In the genomic region with DNA sequence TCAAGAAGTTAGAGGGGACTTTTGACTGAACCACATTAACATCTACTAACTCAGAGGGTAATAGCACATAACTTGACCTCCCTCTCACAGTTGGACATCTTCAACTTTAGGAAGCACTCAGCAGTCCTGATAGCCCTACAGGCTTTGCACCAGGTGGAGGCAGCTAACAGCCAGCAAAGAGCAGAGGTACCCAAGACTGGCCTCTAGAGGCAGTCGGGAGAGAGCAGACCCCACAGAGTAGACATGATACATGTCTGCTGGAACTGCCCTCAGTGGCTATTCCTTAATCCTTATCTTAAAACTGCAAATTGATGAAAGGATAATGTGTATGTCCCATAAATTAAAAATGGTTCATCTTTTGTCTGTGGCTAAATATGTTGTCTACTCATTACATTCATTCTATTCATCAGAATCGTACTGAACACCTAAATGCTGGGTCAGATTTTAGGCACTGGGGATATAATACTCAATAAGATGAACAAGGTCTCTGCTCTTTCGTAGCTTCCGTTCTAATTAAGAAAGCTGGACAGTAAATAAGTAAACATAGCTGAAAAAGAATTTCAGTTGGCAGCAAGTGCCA, we compare ENCODE assay signal across 8 cellular contexts. TPM values are rescaled to one million over a fixed set of nuclear protein-coding genes. Genes with fewer than 3 reads are reported as not detected.
DNase-seq lines count a peak whose midpoint lies in the region; ATAC-seq and FAIRE-seq lines count a peak whose summit lies in the region.

No MANE protein-coding gene starts in this region.

- ATAC-seq in HG02885 (IDR thresholded peaks at IDR 0.05; ENCODE audit: poor library complexity, unreplicated experiment): peak; percentile 70
- ATAC-seq in central memory CD8-positive, alpha-beta T cell (replicated peaks; ENCODE audit: extremely low read depth, poor library complexity, severe bottlenecking): peak; percentile 82
- ATAC-seq in natural killer cell treated with Interleukin-12 subunit alpha and Interleukin-12 subunit beta and Interleukin-15 and Interleukin-18, amount 100 ng/mL, for 72 hours: peak; percentile 52 to 69

- H3K36me3 Mint-ChIP-seq in central memory CD8-positive, alpha-beta T cell (ENCODE audit: insufficient read depth): peaks cover 34% of the 10 kb centered on the region
- H3K36me3 Mint-ChIP-seq in natural killer cell treated with Interleukin-12 subunit alpha and Interleukin-12 subunit beta and Interleukin-15 and Interleukin-18, amount 100 ng/mL, for 72 hours: peaks cover 32% of the 10 kb centered on the region

- H3K4me1 Mint-ChIP-seq in central memory CD8-positive, alpha-beta T cell: peaks cover 40% of the 10 kb centered on the region
- H3K4me1 Mint-ChIP-seq in natural killer cell treated with Interleukin-12 subunit alpha and Interleukin-12 subunit beta and Interleukin-15 and Interleukin-18, amount 100 ng/mL, for 72 hours (ENCODE audit: low read depth in 2 of 2): peaks cover 48 to 55% of the 10 kb centered on the region in 2 donors

- H3K27ac ChIP-seq in caudate nucleus (ENCODE audit: low read depth, low read length): no peak overlapping the region

- FAIRE-seq in frontal cortex (lab: Jason Lieb, UNC): no peak

- H3K27me3 Mint-ChIP-seq in central memory CD8-positive, alpha-beta T cell: no peaks in the 10 kb centered on the region
- H3K27me3 Mint-ChIP-seq in natural killer cell treated with Interleukin-12 subunit alpha and Interleukin-12 subunit beta and Interleukin-15 and Interleukin-18, amount 100 ng/mL, for 72 hours: no peaks in the 10 kb centered on the region

- DNase-seq in activated naive CD4-positive, alpha-beta T cell treated with Interleukin-2 at 50 U/mL for 16 hours: peak; percentile 24
- DNase-seq in activated naive CD4-positive, alpha-beta T cell (lab: John Stamatoyannopoulos, UW): no peak
- peak; percentile 55 for DNase-seq in RKO (ENCODE audit: low spot score)
- DNase-seq in central memory CD8-positive, alpha-beta T cell (ENCODE audit: low spot score in 2 of 2): no peak
- no peak for DNase-seq in natural killer cell treated with Interleukin-12 subunit alpha and Interleukin-12 subunit beta and Interleukin-15 and Interleukin-18, amount 100 ng/mL, for 72 hours (ENCODE audit: low spot score)
- DNase-seq in caudate nucleus (lab: John Stamatoyannopoulos, UW): no peak
- no peak for DNase-seq in frontal cortex (ENCODE audit: low spot score in 2 of 2)

- H3K9me3 Mint-ChIP-seq in central memory CD8-positive, alpha-beta T cell: no peaks in the 10 kb centered on the region
- H3K9me3 Mint-ChIP-seq in natural killer cell treated with Interleukin-12 subunit alpha and Interleukin-12 subunit beta and Interleukin-15 and Interleukin-18, amount 100 ng/mL, for 72 hours: no peaks in the 10 kb centered on the region

- H3K4me3 Mint-ChIP-seq in central memory CD8-positive, alpha-beta T cell: no peak overlapping the region
- H3K4me3 Mint-ChIP-seq in natural killer cell treated with Interleukin-12 subunit alpha and Interleukin-12 subunit beta and Interleukin-15 and Interleukin-18, amount 100 ng/mL, for 72 hours: no peak overlapping the region

- no peak overlapping the region for H3K27ac Mint-ChIP-seq in central memory CD8-positive, alpha-beta T cell (ENCODE audit: low read depth)
- H3K27ac Mint-ChIP-seq in natural killer cell treated with Interleukin-12 subunit alpha and Interleukin-12 subunit beta and Interleukin-15 and Interleukin-18, amount 100 ng/mL, for 72 hours: peak overlapping the region in 1 of 2 donors; percentile 64

RNA-seq across cellular contexts. Expression of gene CAB39, which starts 49.8 kb away (rescaled TPM):
- total RNA-seq in natural killer cell treated with Interleukin-12 subunit alpha and Interleukin-12 subunit beta and Interleukin-15 and Interleukin-18, amount 100 ng/mL, for 72 hours: 100 to 1,000 TPM; 139 to 146 TPM
- 165 TPM for total RNA-seq in frontal cortex

Comparison
In these comparisons a context has a peak if more than half of its experiments do, and no peak if none do; other contexts are left out.
1. DNase-seq: peak in activated naive CD4-positive, alpha-beta T cell treated with Interleukin-2 at 50 U/mL for 16 hours (single experiment) and RKO (single experiment); none in activated naive CD4-positive, alpha-beta T cell (0 of 4), central memory CD8-positive, alpha-beta T cell (0 of 2), natural killer cell treated with Interleukin-12 subunit alpha and Interleukin-12 subunit beta and Interleukin-15 and Interleukin-18, amount 100 ng/mL, for 72 hours (single experiment), caudate nucleus (0 of 61) and frontal cortex (0 of 2).
2. Peak in every context shown above with its lines, with median percentiles within 50 percentile points of each other: ATAC-seq.